1 cellular context compared by ENCODE assay signal in the genomic region with DNA sequence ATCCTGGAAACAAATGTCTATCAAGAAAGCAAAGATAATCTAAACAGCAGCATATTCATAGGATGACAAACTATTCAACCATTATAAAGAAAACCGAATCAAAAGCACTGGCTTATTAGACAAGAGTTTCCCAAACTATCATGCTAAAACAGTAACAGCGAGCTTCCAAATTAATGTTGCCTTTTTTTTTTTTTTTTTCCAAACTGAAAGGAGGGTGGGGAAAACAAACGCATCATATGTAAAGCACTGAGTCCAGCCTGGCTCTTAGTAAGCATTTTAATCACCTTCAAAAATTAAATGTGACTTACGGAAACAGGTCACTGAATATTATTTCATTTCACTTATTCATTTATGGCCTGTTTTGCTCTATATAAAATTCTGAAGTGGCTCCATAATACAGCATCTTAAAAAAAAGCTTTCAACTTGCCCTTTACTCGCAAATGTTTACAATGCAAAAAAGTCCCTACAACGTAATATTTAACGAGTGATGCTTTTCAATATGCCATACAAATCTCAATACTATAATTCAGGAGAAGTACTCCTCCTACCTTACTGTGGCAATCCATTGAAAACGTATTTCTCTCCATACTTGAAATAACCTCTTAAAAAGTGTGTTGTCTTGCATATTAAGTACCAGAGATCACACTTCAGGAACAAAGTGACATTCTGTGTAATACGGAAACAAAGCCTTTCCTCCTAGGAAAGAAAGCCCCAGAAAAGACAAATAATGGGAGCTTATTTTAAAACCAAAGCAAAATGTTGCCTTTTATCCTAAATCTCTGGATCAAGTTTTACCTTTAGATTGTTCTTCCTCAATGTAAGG.
TF ChIP-seq lines count a peak whose summit lies in the region.

No MANE protein-coding gene starts in this region.

TF ChIP-seq in endothelial cell of umbilical vein, 7 proteins besides CTCF, POLR2A, EP300 and RAD21 (continued from another document):
- no peak for TF ChIP-seq EZH2 (IDR thresholded peaks at IDR 0.05; ENCODE audit: borderline replicate concordance, low read depth, low read length, severe bottlenecking)
- TF ChIP-seq JUN (IDR thresholded peaks at IDR 0.05; ENCODE audit: borderline replicate concordance, insufficient read depth, insufficient read length, low read depth), result no peak
TF ChIP-seq in endothelial cell of umbilical vein: peak in this region for 0.
